ENCODE assay signal across 2 cellular contexts in the genomic region with DNA sequence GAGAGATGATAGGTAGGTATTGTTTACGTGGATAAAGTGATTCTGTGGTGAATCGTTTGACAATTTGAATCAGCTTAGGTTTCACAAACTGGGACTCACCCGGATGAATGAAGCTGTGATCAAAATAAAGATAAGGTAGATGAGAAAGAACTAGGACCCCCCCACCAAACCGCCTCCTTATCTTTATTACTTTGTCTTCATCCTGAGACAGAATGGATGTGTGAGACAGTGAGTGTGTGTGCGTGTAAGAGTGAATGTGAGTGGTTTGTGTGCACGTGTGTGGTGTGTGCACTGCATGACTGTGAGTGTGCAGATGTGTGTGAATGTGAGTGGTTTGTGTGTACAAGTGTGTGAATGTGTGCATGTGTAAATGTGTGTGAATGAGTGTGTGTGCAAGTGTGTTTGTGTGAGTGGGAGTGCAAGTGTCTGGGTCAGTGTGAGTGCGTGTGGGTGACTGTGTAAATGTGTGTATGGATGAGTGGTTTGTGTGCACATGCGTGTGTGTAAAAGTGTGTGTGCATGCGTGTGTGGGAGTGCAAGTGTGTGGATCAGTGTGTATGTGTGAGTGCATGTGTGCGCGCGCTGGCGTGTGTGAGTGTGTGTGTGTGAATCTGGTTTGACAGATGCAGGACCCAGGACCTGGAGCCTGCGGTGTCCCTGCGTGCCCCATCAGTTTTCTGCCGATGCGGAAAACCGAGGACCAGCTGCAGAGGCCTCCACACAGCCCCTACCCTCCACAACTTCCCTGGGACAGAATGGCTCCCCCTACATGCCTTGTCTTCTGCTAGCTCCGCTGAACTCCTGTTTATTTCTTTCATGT.
TF ChIP-seq lines count a peak whose summit lies in the region.

No MANE protein-coding gene starts in this region.

TF ChIP-seq in K562, 482 proteins besides CTCF, POLR2A, EP300 and RAD21 (continues in another document):
- TF ChIP-seq, protein P1, sequence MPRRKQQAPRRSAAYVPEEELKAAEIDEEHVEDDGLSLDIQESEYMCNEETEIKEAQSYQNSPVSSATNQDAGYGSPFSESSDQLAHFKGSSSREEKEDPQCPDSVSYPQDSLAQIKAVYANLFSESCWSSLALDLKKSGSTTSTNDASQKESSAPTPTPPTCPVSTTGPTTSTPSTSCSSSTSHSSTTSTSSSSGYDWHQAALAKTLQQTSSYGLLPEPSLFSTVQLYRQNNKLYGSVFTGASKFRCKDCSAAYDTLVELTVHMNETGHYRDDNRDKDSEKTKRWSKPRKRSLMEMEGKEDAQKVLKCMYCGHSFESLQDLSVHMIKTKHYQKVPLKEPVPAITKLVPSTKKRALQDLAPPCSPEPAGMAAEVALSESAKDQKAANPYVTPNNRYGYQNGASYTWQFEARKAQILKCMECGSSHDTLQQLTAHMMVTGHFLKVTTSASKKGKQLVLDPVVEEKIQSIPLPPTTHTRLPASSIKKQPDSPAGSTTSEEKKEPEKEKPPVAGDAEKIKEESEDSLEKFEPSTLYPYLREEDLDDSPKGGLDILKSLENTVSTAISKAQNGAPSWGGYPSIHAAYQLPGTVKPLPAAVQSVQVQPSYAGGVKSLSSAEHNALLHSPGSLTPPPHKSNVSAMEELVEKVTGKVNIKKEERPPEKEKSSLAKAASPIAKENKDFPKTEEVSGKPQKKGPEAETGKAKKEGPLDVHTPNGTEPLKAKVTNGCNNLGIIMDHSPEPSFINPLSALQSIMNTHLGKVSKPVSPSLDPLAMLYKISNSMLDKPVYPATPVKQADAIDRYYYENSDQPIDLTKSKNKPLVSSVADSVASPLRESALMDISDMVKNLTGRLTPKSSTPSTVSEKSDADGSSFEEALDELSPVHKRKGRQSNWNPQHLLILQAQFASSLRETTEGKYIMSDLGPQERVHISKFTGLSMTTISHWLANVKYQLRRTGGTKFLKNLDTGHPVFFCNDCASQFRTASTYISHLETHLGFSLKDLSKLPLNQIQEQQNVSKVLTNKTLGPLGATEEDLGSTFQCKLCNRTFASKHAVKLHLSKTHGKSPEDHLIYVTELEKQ (CRISPR knock-in tag; IDR thresholded peaks at IDR 0.05) = no peak
- TF ChIP-seq ZNF354B (CRISPR knock-in tag; IDR thresholded peaks at IDR 0.05) (no peak), SIN3B (IDR thresholded peaks at IDR 0.05; ENCODE audit: low read depth) (no peak), NCOA2 (IDR thresholded peaks at IDR 0.05; ENCODE audit: partially characterized antibody in 2 of 2) (no peak), CBX2 (IDR thresholded peaks at IDR 0.05; ENCODE audit: insufficient read depth, low read length, poor library complexity, severe bottlenecking) (no peak), GATAD2B (IDR thresholded peaks at IDR 0.05; ENCODE audit: borderline replicate concordance) (no peak), KDM2B (CRISPR knock-in tag; IDR thresholded peaks at IDR 0.05) (no peak), ZFP36 (IDR thresholded peaks at IDR 0.05; ENCODE audit: low read depth, low read length, partially characterized antibody) (no peak), RBM34 (IDR thresholded peaks at IDR 0.05; ENCODE audit: borderline replicate concordance, insufficient read depth, low read length) (no peak), ZNF764 (CRISPR knock-in tag; IDR thresholded peaks at IDR 0.05; ENCODE audit: low read depth) (no peak), ZNF239 (CRISPR knock-in tag; IDR thresholded peaks at IDR 0.05) (0 out of 2 replicates have a peak, but pooled peaks have one; percentile 32), U2AF1 (optimal IDR thresholded peaks at IDR 0.05; ENCODE audit: low read depth, low read length) (no peak), TSC22D4 (tag; IDR thresholded peaks at IDR 0.05) (peak; percentile 93; the same call in 1 of the 2 replicates)
- TF ChIP-seq, protein P2, sequence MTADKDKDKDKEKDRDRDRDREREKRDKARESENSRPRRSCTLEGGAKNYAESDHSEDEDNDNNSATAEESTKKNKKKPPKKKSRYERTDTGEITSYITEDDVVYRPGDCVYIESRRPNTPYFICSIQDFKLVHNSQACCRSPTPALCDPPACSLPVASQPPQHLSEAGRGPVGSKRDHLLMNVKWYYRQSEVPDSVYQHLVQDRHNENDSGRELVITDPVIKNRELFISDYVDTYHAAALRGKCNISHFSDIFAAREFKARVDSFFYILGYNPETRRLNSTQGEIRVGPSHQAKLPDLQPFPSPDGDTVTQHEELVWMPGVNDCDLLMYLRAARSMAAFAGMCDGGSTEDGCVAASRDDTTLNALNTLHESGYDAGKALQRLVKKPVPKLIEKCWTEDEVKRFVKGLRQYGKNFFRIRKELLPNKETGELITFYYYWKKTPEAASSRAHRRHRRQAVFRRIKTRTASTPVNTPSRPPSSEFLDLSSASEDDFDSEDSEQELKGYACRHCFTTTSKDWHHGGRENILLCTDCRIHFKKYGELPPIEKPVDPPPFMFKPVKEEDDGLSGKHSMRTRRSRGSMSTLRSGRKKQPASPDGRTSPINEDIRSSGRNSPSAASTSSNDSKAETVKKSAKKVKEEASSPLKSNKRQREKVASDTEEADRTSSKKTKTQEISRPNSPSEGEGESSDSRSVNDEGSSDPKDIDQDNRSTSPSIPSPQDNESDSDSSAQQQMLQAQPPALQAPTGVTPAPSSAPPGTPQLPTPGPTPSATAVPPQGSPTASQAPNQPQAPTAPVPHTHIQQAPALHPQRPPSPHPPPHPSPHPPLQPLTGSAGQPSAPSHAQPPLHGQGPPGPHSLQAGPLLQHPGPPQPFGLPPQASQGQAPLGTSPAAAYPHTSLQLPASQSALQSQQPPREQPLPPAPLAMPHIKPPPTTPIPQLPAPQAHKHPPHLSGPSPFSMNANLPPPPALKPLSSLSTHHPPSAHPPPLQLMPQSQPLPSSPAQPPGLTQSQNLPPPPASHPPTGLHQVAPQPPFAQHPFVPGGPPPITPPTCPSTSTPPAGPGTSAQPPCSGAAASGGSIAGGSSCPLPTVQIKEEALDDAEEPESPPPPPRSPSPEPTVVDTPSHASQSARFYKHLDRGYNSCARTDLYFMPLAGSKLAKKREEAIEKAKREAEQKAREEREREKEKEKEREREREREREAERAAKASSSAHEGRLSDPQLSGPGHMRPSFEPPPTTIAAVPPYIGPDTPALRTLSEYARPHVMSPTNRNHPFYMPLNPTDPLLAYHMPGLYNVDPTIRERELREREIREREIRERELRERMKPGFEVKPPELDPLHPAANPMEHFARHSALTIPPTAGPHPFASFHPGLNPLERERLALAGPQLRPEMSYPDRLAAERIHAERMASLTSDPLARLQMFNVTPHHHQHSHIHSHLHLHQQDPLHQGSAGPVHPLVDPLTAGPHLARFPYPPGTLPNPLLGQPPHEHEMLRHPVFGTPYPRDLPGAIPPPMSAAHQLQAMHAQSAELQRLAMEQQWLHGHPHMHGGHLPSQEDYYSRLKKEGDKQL (CRISPR knock-in tag; IDR thresholded peaks at IDR 0.05; ENCODE audit: borderline replicate concordance) = no peak
- TF ChIP-seq, protein P3, sequence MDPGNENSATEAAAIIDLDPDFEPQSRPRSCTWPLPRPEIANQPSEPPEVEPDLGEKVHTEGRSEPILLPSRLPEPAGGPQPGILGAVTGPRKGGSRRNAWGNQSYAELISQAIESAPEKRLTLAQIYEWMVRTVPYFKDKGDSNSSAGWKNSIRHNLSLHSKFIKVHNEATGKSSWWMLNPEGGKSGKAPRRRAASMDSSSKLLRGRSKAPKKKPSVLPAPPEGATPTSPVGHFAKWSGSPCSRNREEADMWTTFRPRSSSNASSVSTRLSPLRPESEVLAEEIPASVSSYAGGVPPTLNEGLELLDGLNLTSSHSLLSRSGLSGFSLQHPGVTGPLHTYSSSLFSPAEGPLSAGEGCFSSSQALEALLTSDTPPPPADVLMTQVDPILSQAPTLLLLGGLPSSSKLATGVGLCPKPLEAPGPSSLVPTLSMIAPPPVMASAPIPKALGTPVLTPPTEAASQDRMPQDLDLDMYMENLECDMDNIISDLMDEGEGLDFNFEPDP (CRISPR knock-in tag; IDR thresholded peaks at IDR 0.05) = no peak

TF ChIP-seq in GM23338, 12 proteins besides CTCF, POLR2A, EP300 and RAD21:
- TF ChIP-seq, protein P4, sequence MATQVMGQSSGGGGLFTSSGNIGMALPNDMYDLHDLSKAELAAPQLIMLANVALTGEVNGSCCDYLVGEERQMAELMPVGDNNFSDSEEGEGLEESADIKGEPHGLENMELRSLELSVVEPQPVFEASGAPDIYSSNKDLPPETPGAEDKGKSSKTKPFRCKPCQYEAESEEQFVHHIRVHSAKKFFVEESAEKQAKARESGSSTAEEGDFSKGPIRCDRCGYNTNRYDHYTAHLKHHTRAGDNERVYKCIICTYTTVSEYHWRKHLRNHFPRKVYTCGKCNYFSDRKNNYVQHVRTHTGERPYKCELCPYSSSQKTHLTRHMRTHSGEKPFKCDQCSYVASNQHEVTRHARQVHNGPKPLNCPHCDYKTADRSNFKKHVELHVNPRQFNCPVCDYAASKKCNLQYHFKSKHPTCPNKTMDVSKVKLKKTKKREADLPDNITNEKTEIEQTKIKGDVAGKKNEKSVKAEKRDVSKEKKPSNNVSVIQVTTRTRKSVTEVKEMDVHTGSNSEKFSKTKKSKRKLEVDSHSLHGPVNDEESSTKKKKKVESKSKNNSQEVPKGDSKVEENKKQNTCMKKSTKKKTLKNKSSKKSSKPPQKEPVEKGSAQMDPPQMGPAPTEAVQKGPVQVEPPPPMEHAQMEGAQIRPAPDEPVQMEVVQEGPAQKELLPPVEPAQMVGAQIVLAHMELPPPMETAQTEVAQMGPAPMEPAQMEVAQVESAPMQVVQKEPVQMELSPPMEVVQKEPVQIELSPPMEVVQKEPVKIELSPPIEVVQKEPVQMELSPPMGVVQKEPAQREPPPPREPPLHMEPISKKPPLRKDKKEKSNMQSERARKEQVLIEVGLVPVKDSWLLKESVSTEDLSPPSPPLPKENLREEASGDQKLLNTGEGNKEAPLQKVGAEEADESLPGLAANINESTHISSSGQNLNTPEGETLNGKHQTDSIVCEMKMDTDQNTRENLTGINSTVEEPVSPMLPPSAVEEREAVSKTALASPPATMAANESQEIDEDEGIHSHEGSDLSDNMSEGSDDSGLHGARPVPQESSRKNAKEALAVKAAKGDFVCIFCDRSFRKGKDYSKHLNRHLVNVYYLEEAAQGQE (IDR thresholded peaks at IDR 0.05; ENCODE audit: unreplicated experiment) = no peak
- no peak for TF ChIP-seq ZNF331 (CRISPR knock-in tag; IDR thresholded peaks at IDR 0.05; ENCODE audit: low read depth)
- TF ChIP-seq STAT1 (IDR thresholded peaks at IDR 0.05; ENCODE audit: unreplicated experiment) = no peak
- TF ChIP-seq EZH2 (IDR thresholded peaks at IDR 0.05; ENCODE audit: low read depth, unreplicated experiment) = no peak
- no peak for TF ChIP-seq ZNF114 (CRISPR knock-in tag; IDR thresholded peaks at IDR 0.05)
- TF ChIP-seq, protein P5, sequence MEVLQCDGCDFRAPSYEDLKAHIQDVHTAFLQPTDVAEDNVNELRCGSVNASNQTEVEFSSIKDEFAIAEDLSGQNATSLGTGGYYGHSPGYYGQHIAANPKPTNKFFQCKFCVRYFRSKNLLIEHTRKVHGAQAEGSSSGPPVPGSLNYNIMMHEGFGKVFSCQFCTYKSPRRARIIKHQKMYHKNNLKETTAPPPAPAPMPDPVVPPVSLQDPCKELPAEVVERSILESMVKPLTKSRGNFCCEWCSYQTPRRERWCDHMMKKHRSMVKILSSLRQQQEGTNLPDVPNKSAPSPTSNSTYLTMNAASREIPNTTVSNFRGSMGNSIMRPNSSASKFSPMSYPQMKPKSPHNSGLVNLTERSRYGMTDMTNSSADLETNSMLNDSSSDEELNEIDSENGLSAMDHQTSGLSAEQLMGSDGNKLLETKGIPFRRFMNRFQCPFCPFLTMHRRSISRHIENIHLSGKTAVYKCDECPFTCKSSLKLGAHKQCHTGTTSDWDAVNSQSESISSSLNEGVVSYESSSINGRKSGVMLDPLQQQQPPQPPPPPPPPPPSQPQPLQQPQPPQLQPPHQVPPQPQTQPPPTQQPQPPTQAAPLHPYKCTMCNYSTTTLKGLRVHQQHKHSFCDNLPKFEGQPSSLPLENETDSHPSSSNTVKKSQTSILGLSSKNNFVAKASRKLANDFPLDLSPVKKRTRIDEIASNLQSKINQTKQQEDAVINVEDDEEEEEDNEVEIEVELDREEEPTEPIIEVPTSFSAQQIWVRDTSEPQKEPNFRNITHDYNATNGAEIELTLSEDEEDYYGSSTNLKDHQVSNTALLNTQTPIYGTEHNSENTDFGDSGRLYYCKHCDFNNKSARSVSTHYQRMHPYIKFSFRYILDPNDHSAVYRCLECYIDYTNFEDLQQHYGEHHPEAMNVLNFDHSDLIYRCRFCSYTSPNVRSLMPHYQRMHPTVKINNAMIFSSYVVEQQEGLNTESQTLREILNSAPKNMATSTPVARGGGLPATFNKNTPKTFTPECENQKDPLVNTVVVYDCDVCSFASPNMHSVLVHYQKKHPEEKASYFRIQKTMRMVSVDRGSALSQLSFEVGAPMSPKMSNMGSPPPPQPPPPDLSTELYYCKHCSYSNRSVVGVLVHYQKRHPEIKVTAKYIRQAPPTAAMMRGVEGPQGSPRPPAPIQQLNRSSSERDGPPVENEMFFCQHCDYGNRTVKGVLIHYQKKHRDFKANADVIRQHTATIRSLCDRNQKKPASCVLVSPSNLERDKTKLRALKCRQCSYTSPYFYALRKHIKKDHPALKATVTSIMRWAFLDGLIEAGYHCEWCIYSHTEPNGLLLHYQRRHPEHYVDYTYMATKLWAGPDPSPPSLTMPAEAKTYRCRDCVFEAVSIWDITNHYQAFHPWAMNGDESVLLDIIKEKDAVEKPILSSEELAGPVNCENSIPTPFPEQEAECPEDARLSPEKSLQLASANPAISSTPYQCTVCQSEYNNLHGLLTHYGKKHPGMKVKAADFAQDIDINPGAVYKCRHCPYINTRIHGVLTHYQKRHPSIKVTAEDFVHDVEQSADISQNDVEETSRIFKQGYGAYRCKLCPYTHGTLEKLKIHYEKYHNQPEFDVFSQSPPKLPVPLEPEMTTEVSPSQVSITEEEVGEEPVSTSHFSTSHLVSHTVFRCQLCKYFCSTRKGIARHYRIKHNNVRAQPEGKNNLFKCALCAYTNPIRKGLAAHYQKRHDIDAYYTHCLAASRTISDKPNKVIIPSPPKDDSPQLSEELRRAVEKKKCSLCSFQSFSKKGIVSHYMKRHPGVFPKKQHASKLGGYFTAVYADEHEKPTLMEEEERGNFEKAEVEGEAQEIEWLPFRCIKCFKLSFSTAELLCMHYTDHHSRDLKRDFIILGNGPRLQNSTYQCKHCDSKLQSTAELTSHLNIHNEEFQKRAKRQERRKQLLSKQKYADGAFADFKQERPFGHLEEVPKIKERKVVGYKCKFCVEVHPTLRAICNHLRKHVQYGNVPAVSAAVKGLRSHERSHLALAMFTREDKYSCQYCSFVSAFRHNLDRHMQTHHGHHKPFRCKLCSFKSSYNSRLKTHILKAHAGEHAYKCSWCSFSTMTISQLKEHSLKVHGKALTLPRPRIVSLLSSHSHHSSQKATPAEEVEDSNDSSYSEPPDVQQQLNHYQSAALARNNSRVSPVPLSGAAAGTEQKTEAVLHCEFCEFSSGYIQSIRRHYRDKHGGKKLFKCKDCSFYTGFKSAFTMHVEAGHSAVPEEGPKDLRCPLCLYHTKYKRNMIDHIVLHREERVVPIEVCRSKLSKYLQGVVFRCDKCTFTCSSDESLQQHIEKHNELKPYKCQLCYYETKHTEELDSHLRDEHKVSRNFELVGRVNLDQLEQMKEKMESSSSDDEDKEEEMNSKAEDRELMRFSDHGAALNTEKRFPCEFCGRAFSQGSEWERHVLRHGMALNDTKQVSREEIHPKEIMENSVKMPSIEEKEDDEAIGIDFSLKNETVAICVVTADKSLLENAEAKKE (CRISPR knock-in tag; IDR thresholded peaks at IDR 0.05) = no peak
- no peak for TF ChIP-seq JUNB (IDR thresholded peaks at IDR 0.05; ENCODE audit: unreplicated experiment)
- TF ChIP-seq, protein P6, sequence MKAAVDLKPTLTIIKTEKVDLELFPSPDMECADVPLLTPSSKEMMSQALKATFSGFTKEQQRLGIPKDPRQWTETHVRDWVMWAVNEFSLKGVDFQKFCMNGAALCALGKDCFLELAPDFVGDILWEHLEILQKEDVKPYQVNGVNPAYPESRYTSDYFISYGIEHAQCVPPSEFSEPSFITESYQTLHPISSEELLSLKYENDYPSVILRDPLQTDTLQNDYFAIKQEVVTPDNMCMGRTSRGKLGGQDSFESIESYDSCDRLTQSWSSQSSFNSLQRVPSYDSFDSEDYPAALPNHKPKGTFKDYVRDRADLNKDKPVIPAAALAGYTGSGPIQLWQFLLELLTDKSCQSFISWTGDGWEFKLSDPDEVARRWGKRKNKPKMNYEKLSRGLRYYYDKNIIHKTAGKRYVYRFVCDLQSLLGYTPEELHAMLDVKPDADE (IDR thresholded peaks at IDR 0.05) = no peak
- no peak for TF ChIP-seq CREB1 (CRISPR knock-in tag; IDR thresholded peaks at IDR 0.05; ENCODE audit: low read depth)
- TF ChIP-seq NANOG (IDR thresholded peaks at IDR 0.05; ENCODE audit: borderline replicate concordance) = no peak
- TF ChIP-seq EZH2phosphoT487 (IDR thresholded peaks at IDR 0.05; ENCODE audit: unreplicated experiment) = no peak
- no peak for TF ChIP-seq POLR2AphosphoS5 (IDR thresholded peaks at IDR 0.05; ENCODE audit: low read depth)
